In genomic region chr6:44697333-44697732, GRCh38 we compare ENCODE assay signal across 18 cellular contexts.
A peak's percentile ranks its signal among the peaks of the same experiment; 100 is the strongest.
DNase-seq lines count a peak whose midpoint lies in the region; ATAC-seq, FAIRE-seq and TF ChIP-seq lines count a peak whose summit lies in the region.
"Had no signal": no experiment of that assay in that cellular context is flagged by ENCODE, and none has a peak within 500 bp of the region (broad histone marks: within the 10 kb centered on the region; RNA-seq: fewer than 3 reads in every experiment).

No MANE protein-coding gene starts in this region.

- POLR2A ChIA-PET in HepG2 (lab: Yijun Ruan, JAX): no interaction called here

- H3K4me1 ChIP-seq in HepG2 (ENCODE audit: insufficient read depth, low read length) (peaks cover 19% of the 10 kb centered on the region), right lobe of liver (no peaks in the 10 kb centered on the region)

- no peak overlapping the region for H2AFZ ChIP-seq in HepG2 (ENCODE audit: low read length)

- H3K9me3 ChIP-seq in HepG2 (ENCODE audit: low read length) (no peaks in the 10 kb centered on the region), right lobe of liver (no peaks in the 10 kb centered on the region)
- H3K9me3 ChIP-seq: ovary had no signal

- TF ChIP-seq RAD21 in HepG2 (CRISPR knock-in tag; IDR thresholded peaks at IDR 0.05): no peak

- H3K27me3 ChIP-seq in HepG2 (ENCODE audit: control insufficient read depth in 1 of 2, insufficient read depth in 2 of 2, low read length in 2 of 2): no peaks in the 10 kb centered on the region
- no peaks in the 10 kb centered on the region for H3K27me3 ChIP-seq in right lobe of liver
- H3K27me3 ChIP-seq: ovary had no signal

- ATAC-seq in HepG2 (no peak; the same call in 2 of the 3 replicates), right lobe of liver (no peak), GM18868 (IDR thresholded peaks at IDR 0.05; ENCODE audit: unreplicated experiment) (no peak)
- ATAC-seq: activated T-cell treated with anti-CD3 and anti-CD28 coated beads, Interleukin-2, amount 50 U/mL, for 72 hours had no signal

- intact Hi-C loops in HepG2 (cut with micrococcal nuclease; ENCODE audit: unreplicated experiment): no loop called here
- intact Hi-C loops in right lobe of liver (cut with DNase I): no loop called here

- no peak overlapping the region for H3K27ac ChIP-seq in HepG2 (ENCODE audit: extremely low read length, insufficient read depth, low read length)
- H3K27ac ChIP-seq in right lobe of liver: no peak overlapping the region
- H3K27ac ChIP-seq: ovary had no signal

- no peaks in the 10 kb centered on the region for H3K79me2 ChIP-seq in HepG2 (ENCODE audit: insufficient read depth, low read length)

- no TSS peak for BruUV-seq in HepG2 (replicated peaks; lab: Mats Ljungman, UMichigan)

- H3K4me3 ChIP-seq in HepG2 (replicated peaks in 1 of 3; ENCODE audit: insufficient read depth in 1 of 3, low read depth in 2 of 3, low read length in 3 of 3) (no peak overlapping the region), right lobe of liver (no peak overlapping the region)
- H3K4me3 ChIP-seq: ovary had no signal

- no peaks in the 10 kb centered on the region for H4K20me1 ChIP-seq in HepG2 (ENCODE audit: insufficient read depth, low read length)

- TF ChIP-seq EP300 in HepG2 (IDR thresholded peaks at IDR 0.05; ENCODE audit: low read depth in 2 of 2, low read length in 2 of 2) (no peak), HepG2 (CRISPR knock-in tag; IDR thresholded peaks at IDR 0.05; ENCODE audit: borderline replicate concordance) (no peak)

- TF ChIP-seq CTCF in HepG2 (CRISPR knock-in tag; IDR thresholded peaks at IDR 0.05): no peak
- TF ChIP-seq CTCF in right lobe of liver (IDR thresholded peaks at IDR 0.05): no peak
- TF ChIP-seq CTCF in HFFc6 (IDR thresholded peaks at IDR 0.05): no peak

- no peak overlapping the region for H3K27ac Mint-ChIP-seq in HFFc6
- H3K27ac Mint-ChIP-seq: activated CD4-positive, alpha-beta memory T cell treated with anti-CD3 and anti-CD28 coated beads for 36 hours; activated T-cell treated with anti-CD3 and anti-CD28 coated beads, Interleukin-2, amount 50 U/mL, for 72 hours had no signal

- no peak overlapping the region for H3K9ac ChIP-seq in HepG2 (ENCODE audit: insufficient read depth, low read depth, low read length)

- no peaks in the 10 kb centered on the region for H3K36me3 Mint-ChIP-seq in HFFc6 (ENCODE audit: low read depth)
- H3K36me3 Mint-ChIP-seq: activated CD4-positive, alpha-beta memory T cell treated with anti-CD3 and anti-CD28 coated beads for 36 hours had no signal

- no peaks in the 10 kb centered on the region for H3K9me3 Mint-ChIP-seq in HFFc6
- H3K9me3 Mint-ChIP-seq: activated T-cell treated with anti-CD3 and anti-CD28 coated beads, Interleukin-2, amount 50 U/mL, for 72 hours had no signal

- no peak for TF ChIP-seq POLR2A in HepG2 (IDR thresholded peaks at IDR 0.05; ENCODE audit: insufficient read depth in 1 of 2, low read depth in 2 of 2, low read length in 2 of 2)
- TF ChIP-seq POLR2A in right lobe of liver (IDR thresholded peaks at IDR 0.05): no peak

- in situ Hi-C loops in HepG2 (cut with HindIII; ENCODE audit: extremely low pct_ligation_motif_present, low pct_unique_long_range_greater_than_20kb): no loop called here

- DNase-seq in HepG2 (ENCODE audit: low spot score): no peak
- no peak for DNase-seq in right lobe of liver
- DNase-seq in amniotic epithelial cell (ENCODE audit: low read depth): peak; percentile 78
- DNase-seq in left kidney (ENCODE audit: low read depth, low spot score): peak; percentile 25
- no peak for DNase-seq in H4 (ENCODE audit: low spot score)
- no peak for DNase-seq in HFFc6
- DNase-seq in activated CD4-positive, CD25-positive, alpha-beta regulatory T cell treated with anti-CD3 and anti-CD28 coated beads, Interleukin-2, amount 50 U/mL, for 72 hours: no peak
- DNase-seq: activated CD4-positive, alpha-beta memory T cell treated with anti-CD3 and anti-CD28 coated beads for 36 hours; activated T-cell treated with anti-CD3 and anti-CD28 coated beads, Interleukin-2, amount 50 U/mL, for 72 hours; GF-D8; KG1; kidney; midbrain; NCI-H2227 treated with DMSO at 0.1 percent for 48 hours; ovary had no signal

- CTCF ChIA-PET in HepG2 (lab: Yijun Ruan, JAX; ENCODE audit: low intra/inter-chr PET ratio, low total read pairs): no interaction called here

- WGBS in HepG2 (ENCODE audit: low lambda C conversion rate): 69% methylated on average over 11 of the region's 11 CpGs
- WGBS in right lobe of liver (ENCODE audit: insufficient coverage, low coverage, low lambda C conversion rate, missing lambda C conversion rate): 40% methylated on average over 2 of the region's 11 CpGs

- H3K4me2 ChIP-seq in HepG2 (ENCODE audit: low read depth, low read length): no peak overlapping the region

- H3K36me3 ChIP-seq in HepG2 (replicated peaks in 1 of 2; ENCODE audit: control insufficient read depth in 1 of 2, insufficient read depth in 2 of 2, low read length in 2 of 2) (no peaks in the 10 kb centered on the region), right lobe of liver (no peaks in the 10 kb centered on the region)
- H3K36me3 ChIP-seq: ovary had no signal

- no peak for FAIRE-seq in HepG2 (lab: Jason Lieb, UNC)
- FAIRE-seq: endothelial cell of umbilical vein, GM19239, kidney had no signal

- H3K4me3 Mint-ChIP-seq in HFFc6: no peak overlapping the region
- H3K4me3 Mint-ChIP-seq: activated CD4-positive, alpha-beta memory T cell treated with anti-CD3 and anti-CD28 coated beads for 36 hours; activated T-cell treated with anti-CD3 and anti-CD28 coated beads, Interleukin-2, amount 50 U/mL, for 72 hours had no signal

- H3K4me1 Mint-ChIP-seq in HFFc6 (ENCODE audit: low read depth): peaks cover 34% of the 10 kb centered on the region

- peaks cover 4% of the 10 kb centered on the region for H3K27me3 Mint-ChIP-seq in HFFc6 (ENCODE audit: insufficient read depth)
- H3K27me3 Mint-ChIP-seq: activated CD4-positive, alpha-beta memory T cell treated with anti-CD3 and anti-CD28 coated beads for 36 hours had no signal

TF ChIP-seq in HepG2, 621 proteins besides CTCF, POLR2A, EP300 and RAD21 (continues in another document):
- no peak for TF ChIP-seq ZKSCAN8 (CRISPR knock-in tag; IDR thresholded peaks at IDR 0.05; ENCODE audit: borderline replicate concordance)
- TF ChIP-seq KMT2A (CRISPR knock-in tag; IDR thresholded peaks at IDR 0.05): no peak
- TF ChIP-seq ZBTB33 (CRISPR knock-in tag; IDR thresholded peaks at IDR 0.05): 0 out of 2 replicates have a peak, but pooled peaks have one; percentile 11
- TF ChIP-seq ZNF329 (CRISPR knock-in tag; IDR thresholded peaks at IDR 0.05; ENCODE audit: low read depth): no peak
- TF ChIP-seq ZNF142 (CRISPR knock-in tag; IDR thresholded peaks at IDR 0.05): no peak

Comparison
In these comparisons a context has a peak if more than half of its experiments do, and no peak if none do; other contexts are left out.
1. DNase-seq: peak in amniotic epithelial cell (single experiment) and left kidney (single experiment); none in HepG2 (single experiment), right lobe of liver (0 of 3), H4 (single experiment), HFFc6 (single experiment) and activated CD4-positive, CD25-positive, alpha-beta regulatory T cell treated with anti-CD3 and anti-CD28 coated beads, Interleukin-2, amount 50 U/mL, for 72 hours (single experiment).